Comparison of ENCODE assay signal across 8 cellular contexts in genomic region chr4:98448923-98449322, GRCh38.
DNase-seq lines count a peak whose midpoint lies in the region; ATAC-seq and TF ChIP-seq lines count a peak whose summit lies in the region.

No MANE protein-coding gene starts in this region.

- CTCF ChIA-PET in CD4-positive, alpha-beta memory T cell (lab: Charles Lee; ENCODE audit: partially characterized antibody) = interaction anchor here (1.2 to 2.0 kb wide), 5 partner anchors 8 to 480 kb away, joined by 3 to 9 read pairs (median 4); partner anchors contain the start of genes EIF4E and STPG2

- no peak overlapping the region for H2AFZ ChIP-seq in hepatocyte

- H3K27me3 Mint-ChIP-seq in CD4-positive, alpha-beta memory T cell = no peaks in the 10 kb centered on the region
- peaks cover 6% of the 10 kb centered on the region for H3K27me3 Mint-ChIP-seq in endothelial cell (ENCODE audit: unreplicated experiment)

- peaks cover 0 to under 1% of the 10 kb centered on the region in 2 donors for H3K36me3 Mint-ChIP-seq in CD4-positive, alpha-beta memory T cell
- H3K36me3 Mint-ChIP-seq in endothelial cell (ENCODE audit: low read depth, unreplicated experiment) = peaks cover 8% of the 10 kb centered on the region

- H3K27me3 ChIP-seq in CD4-positive, alpha-beta memory T cell (ENCODE audit: insufficient read depth, low read length) = no peaks in the 10 kb centered on the region
- no peaks in the 10 kb centered on the region for H3K27me3 ChIP-seq in hepatocyte

- intact Hi-C loops in CD4-positive, alpha-beta memory T cell (cut with micrococcal nuclease) = loop anchor here (5.0 kb wide), 1 partner anchor 548 kb away; the partner anchor contains the start of gene METAP1

- no peak overlapping the region for H3K27ac ChIP-seq in CD4-positive, alpha-beta memory T cell (ENCODE audit: low read depth, low read length)
- H3K27ac ChIP-seq in hepatocyte = no peak overlapping the region

- H3K36me3 ChIP-seq in CD4-positive, alpha-beta memory T cell (ENCODE audit: insufficient read depth, low read length) = no peaks in the 10 kb centered on the region
- H3K36me3 ChIP-seq in hepatocyte (replicated peaks; ENCODE audit: insufficient read depth, low read depth) = no peaks in the 10 kb centered on the region

- peak in 2 of 5 donors; percentile 13 to 29 for DNase-seq in CD4-positive, alpha-beta memory T cell
- DNase-seq in Jurkat, Clone E6-1 (ENCODE audit: low read depth, low spot score) = peak; percentile 91
- DNase-seq in endothelial cell (ENCODE audit: low spot score) (peak; percentile 14), HT-29 (ENCODE audit: low spot score) (no peak), hepatocyte (ENCODE audit: low spot score) (no peak), AML-193 (lab: John Stamatoyannopoulos, UW) (no peak), epidermal melanocyte (ENCODE audit: insufficient read length, low spot score) (no peak)

- H3K4me3 Mint-ChIP-seq in CD4-positive, alpha-beta memory T cell = peak overlapping the region in 6 of 8 donors; percentile 5 to 66 (median 45)
- no peak overlapping the region for H3K4me3 Mint-ChIP-seq in endothelial cell (ENCODE audit: unreplicated experiment)

- H3K4me1 Mint-ChIP-seq in CD4-positive, alpha-beta memory T cell = peaks cover 42 to 58% (median 48%) of the 10 kb centered on the region in 4 donors
- H3K4me1 Mint-ChIP-seq in endothelial cell (ENCODE audit: unreplicated experiment) = no peaks in the 10 kb centered on the region

- POLR2A ChIA-PET in CD4-positive, alpha-beta memory T cell (lab: Charles Lee; ENCODE audit: partially characterized antibody) = interaction anchor here (0.5 to 1.3 kb wide), 3 partner anchors 8 to 24 kb away, joined by 3 to 4 read pairs (median 4); no protein-coding TSS in a partner anchor

- no peaks in the 10 kb centered on the region for H3K79me2 ChIP-seq in hepatocyte

- H3K9me3 ChIP-seq in CD4-positive, alpha-beta memory T cell (ENCODE audit: control insufficient read depth in 1 of 2, low read length in 2 of 2) = no peaks in the 10 kb centered on the region
- H3K9me3 ChIP-seq in hepatocyte (ENCODE audit: low read depth) = no peaks in the 10 kb centered on the region

- TF ChIP-seq CTCF in endothelial cell (IDR thresholded peaks at IDR 0.05; ENCODE audit: unreplicated experiment) = no peak
- TF ChIP-seq CTCF in hepatocyte (IDR thresholded peaks at IDR 0.05; ENCODE audit: poor library complexity) = no peak

- H3K4me3 ChIP-seq in CD4-positive, alpha-beta memory T cell (ENCODE audit: low read length in 2 of 2) = no peak overlapping the region
- H3K4me3 ChIP-seq in Jurkat, Clone E6-1 (ENCODE audit: low read length) = no peak overlapping the region
- no peak overlapping the region for H3K4me3 ChIP-seq in hepatocyte

- H3K4me2 ChIP-seq in hepatocyte = no peak overlapping the region

- peaks cover 0 to 2% (median 0%) of the 10 kb centered on the region in 8 donors for H3K9me3 Mint-ChIP-seq in CD4-positive, alpha-beta memory T cell
- H3K9me3 Mint-ChIP-seq in endothelial cell (ENCODE audit: unreplicated experiment) = no peaks in the 10 kb centered on the region

- no peaks in the 10 kb centered on the region for H3K9me2 ChIP-seq in hepatocyte (replicated peaks; ENCODE audit: insufficient read depth)

- ATAC-seq in GM18870 (IDR thresholded peaks at IDR 0.05; ENCODE audit: unreplicated experiment) = peak; percentile 35

- H3K27ac Mint-ChIP-seq in CD4-positive, alpha-beta memory T cell = peak overlapping the region in 4 of 7 donors; percentile 1 to 74 (median 68)
- H3K27ac Mint-ChIP-seq in endothelial cell (ENCODE audit: unreplicated experiment) = no peak overlapping the region

- peaks cover 48% of the 10 kb centered on the region for H3K4me1 ChIP-seq in CD4-positive, alpha-beta memory T cell (ENCODE audit: insufficient read depth, low read length)
- peaks cover 17% of the 10 kb centered on the region for H3K4me1 ChIP-seq in hepatocyte (ENCODE audit: insufficient read depth)

- H4K20me1 ChIP-seq in hepatocyte (ENCODE audit: insufficient read depth, poor library complexity, severe bottlenecking) = no peaks in the 10 kb centered on the region

Comparison
In these comparisons a context has a peak if more than half of its experiments do, and no peak if none do; other contexts are left out.
1. DNase-seq: peak in Jurkat, Clone E6-1 (single experiment) and endothelial cell (single experiment); none in HT-29 (single experiment), hepatocyte (single experiment), AML-193 (0 of 2) and epidermal melanocyte (single experiment).